8 cellular contexts compared by ENCODE assay signal in genomic region chr21:17494051-17494450, GRCh38.
"Had no signal": no experiment of that assay in that cellular context is flagged by ENCODE, and none has a peak within 500 bp of the region (broad histone marks: within the 10 kb centered on the region; RNA-seq: fewer than 3 reads in every experiment).

No MANE protein-coding gene starts in this region.

- H3K4me3 ChIP-seq: GM12878 had no signal

- FAIRE-seq: G401.6, GM12878, GM12891, GM12892, GM18507, GM19239 had no signal

- DNase-seq: GDM1, GF-D8 had no signal

- ATAC-seq: GM12878 had no signal
